7 cellular contexts compared by ENCODE assay signal in the genomic region with DNA sequence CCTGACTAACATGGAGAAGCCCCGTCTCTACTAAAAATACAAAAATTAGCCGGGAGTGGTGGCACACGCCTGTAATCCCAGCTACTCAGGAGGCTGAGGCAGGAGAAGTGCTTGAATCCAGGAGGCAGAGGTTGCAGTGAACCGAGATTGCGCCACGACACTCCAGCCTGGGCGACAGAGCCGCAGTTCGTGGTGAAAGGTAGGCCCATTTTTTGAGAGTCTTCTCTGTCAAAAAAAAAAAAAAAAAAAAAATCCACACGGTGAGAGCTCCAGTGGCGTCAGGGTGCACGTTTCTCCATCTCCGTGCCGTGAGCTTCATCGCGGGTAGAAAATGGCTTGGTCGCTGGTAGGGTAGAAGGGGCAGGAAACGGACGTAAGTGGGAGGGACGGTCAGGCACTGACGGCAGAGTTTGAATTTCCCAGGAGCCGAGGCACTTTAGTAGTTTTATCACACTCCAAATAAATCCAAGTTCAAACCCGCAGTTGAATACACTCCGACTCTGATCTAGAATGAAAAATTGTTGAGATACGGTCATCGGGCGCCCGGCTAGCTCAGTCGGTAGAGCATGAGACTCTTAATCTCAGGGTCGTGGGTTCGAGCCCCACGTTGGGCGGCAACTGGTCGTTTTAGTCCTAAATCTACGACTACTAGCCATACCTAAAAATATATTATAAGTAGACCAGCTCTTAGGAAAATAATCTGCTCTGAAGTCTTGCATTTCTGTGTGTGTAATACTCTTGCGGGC. TPM values are rescaled to one million over a fixed set of nuclear protein-coding genes. Genes with fewer than 3 reads are reported as not detected.
DNase-seq lines count a peak whose midpoint lies in the region; TF ChIP-seq lines count a peak whose summit lies in the region.

No MANE protein-coding gene starts in this region.

- WGBS in prostate gland, result 2% methylated on average over 36 of the region's 36 CpGs

- no peak for TF ChIP-seq POLR2A in prostate gland (IDR thresholded peaks at IDR 0.05)

- peaks cover 24% of the 10 kb centered on the region for H3K27me3 Mint-ChIP-seq in activated T-helper 2 cell treated with anti-CD3 and anti-CD28 coated beads, Interferon-gamma antibody, Interleukin-2, Interleukin-4, amounts not matched to agents 10 μg/mL and 5 μg/mL and 100 μg/mL, durations not matched to agents 14 hours and 24 hours and 36 hours (ENCODE audit: low read depth)
- peaks cover 32% of the 10 kb centered on the region for H3K27me3 Mint-ChIP-seq in glutamatergic neuron (ENCODE audit: unreplicated experiment)

- H3K4me1 ChIP-seq in prostate gland (replicated peaks), result peaks cover 14% of the 10 kb centered on the region

- H3K27ac ChIP-seq in prostate gland, result peak overlapping the region; percentile 68 to 69

- no peak for TF ChIP-seq CTCF in GM20000 (IDR thresholded peaks at IDR 0.05; ENCODE audit: extremely low read depth, missing control alignments)
- no peak for TF ChIP-seq CTCF in glutamatergic neuron (IDR thresholded peaks at IDR 0.05; ENCODE audit: partially characterized antibody, unreplicated experiment)
- TF ChIP-seq CTCF in prostate gland (IDR thresholded peaks at IDR 0.05), result no peak

- DNase-seq in GM20000 (ENCODE audit: low spot score), result peak; percentile 63
- DNase-seq in MG63, result peak; percentile 90
- peak; percentile 74 for DNase-seq in activated T-helper 2 cell treated with anti-CD3 and anti-CD28 coated beads, Interferon-gamma antibody, Interleukin-2, Interleukin-4, amounts not matched to agents 10 μg/mL and 5 μg/mL and 100 μg/mL, durations not matched to agents 14 hours and 24 hours and 36 hours (ENCODE audit: low spot score)
- DNase-seq in glutamatergic neuron, result peak; percentile 74
- DNase-seq in prostate gland (ENCODE audit: low spot score), result no peak
- no peak for DNase-seq in mesenteric fat pad (ENCODE audit: low spot score)
- DNase-seq in occipital lobe (lab: John Stamatoyannopoulos, UW), result no peak

- no peaks in the 10 kb centered on the region for H3K9me3 ChIP-seq in MG63
- H3K9me3 ChIP-seq in prostate gland, result no peaks in the 10 kb centered on the region

- H3K36me3 ChIP-seq in MG63 (peaks cover 4% of the 10 kb centered on the region), prostate gland (no peaks in the 10 kb centered on the region)

- H3K4me3 Mint-ChIP-seq in activated T-helper 2 cell treated with anti-CD3 and anti-CD28 coated beads, Interferon-gamma antibody, Interleukin-2, Interleukin-4, amounts not matched to agents 10 μg/mL and 5 μg/mL and 100 μg/mL, durations not matched to agents 14 hours and 24 hours and 36 hours (ENCODE audit: low read depth), result peak overlapping the region; percentile 90
- H3K4me3 Mint-ChIP-seq in glutamatergic neuron (ENCODE audit: unreplicated experiment), result peak overlapping the region; percentile 96

- intact Hi-C loops in activated T-helper 2 cell treated with anti-CD3 and anti-CD28 coated beads, Interferon-gamma antibody, Interleukin-2, Interleukin-4, amounts not matched to agents 10 μg/mL and 5 μg/mL and 100 μg/mL, durations not matched to agents 14 hours and 24 hours and 36 hours (cut with micrococcal nuclease), result loop anchor here (1.0 to 5.0 kb wide), 4 partner anchors 11 to 35 kb away; no protein-coding TSS in a partner anchor
- intact Hi-C loops in prostate gland (cut with DNase I), result loop anchor here (1.0 kb wide), 1 partner anchor 17 kb away; no protein-coding TSS in a partner anchor

- H3K4me3 ChIP-seq in MG63 (peak overlapping the region; percentile 61), prostate gland (peak overlapping the region; percentile 53 to 60)

- H3K36me3 Mint-ChIP-seq in activated T-helper 2 cell treated with anti-CD3 and anti-CD28 coated beads, Interferon-gamma antibody, Interleukin-2, Interleukin-4, amounts not matched to agents 10 μg/mL and 5 μg/mL and 100 μg/mL, durations not matched to agents 14 hours and 24 hours and 36 hours (ENCODE audit: low read depth), result peaks cover 2% of the 10 kb centered on the region
- H3K36me3 Mint-ChIP-seq in glutamatergic neuron (ENCODE audit: unreplicated experiment), result peaks cover 15% of the 10 kb centered on the region

- peak overlapping the region; percentile 92 for H3K27ac Mint-ChIP-seq in activated T-helper 2 cell treated with anti-CD3 and anti-CD28 coated beads, Interferon-gamma antibody, Interleukin-2, Interleukin-4, amounts not matched to agents 10 μg/mL and 5 μg/mL and 100 μg/mL, durations not matched to agents 14 hours and 24 hours and 36 hours
- peak overlapping the region; percentile 87 for H3K27ac Mint-ChIP-seq in glutamatergic neuron (ENCODE audit: unreplicated experiment)

- no peaks in the 10 kb centered on the region for H3K9me3 Mint-ChIP-seq in activated T-helper 2 cell treated with anti-CD3 and anti-CD28 coated beads, Interferon-gamma antibody, Interleukin-2, Interleukin-4, amounts not matched to agents 10 μg/mL and 5 μg/mL and 100 μg/mL, durations not matched to agents 14 hours and 24 hours and 36 hours
- peaks cover 29% of the 10 kb centered on the region for H3K9me3 Mint-ChIP-seq in glutamatergic neuron (ENCODE audit: unreplicated experiment)

- peaks cover 31% of the 10 kb centered on the region for H3K4me1 Mint-ChIP-seq in activated T-helper 2 cell treated with anti-CD3 and anti-CD28 coated beads, Interferon-gamma antibody, Interleukin-2, Interleukin-4, amounts not matched to agents 10 μg/mL and 5 μg/mL and 100 μg/mL, durations not matched to agents 14 hours and 24 hours and 36 hours (ENCODE audit: low read depth)
- peaks cover 11% of the 10 kb centered on the region for H3K4me1 Mint-ChIP-seq in glutamatergic neuron (ENCODE audit: low read depth, unreplicated experiment)

- H3K27me3 ChIP-seq in MG63 (no peaks in the 10 kb centered on the region), prostate gland (replicated peaks; ENCODE audit: insufficient read depth) (no peaks in the 10 kb centered on the region)

RNA-seq across cellular contexts. Expression of gene TRIM7, which starts 2.4 kb away (rescaled TPM):
- 15.6 and 22.6 TPM in 2 replicates for total RNA-seq in MG63 (2014; rRNA removed; shearing (Covaris generic); ENCODE audit: low replicate concordance)
- 3.9 and 4.8 TPM in 2 replicates for total RNA-seq in activated T-helper 2 cell treated with anti-CD3 and anti-CD28 coated beads, Interferon-gamma antibody, Interleukin-2, Interleukin-4, amounts not matched to agents 10 μg/mL and 5 μg/mL and 100 μg/mL, durations not matched to agents 14 hours and 24 hours and 36 hours
- total RNA-seq in glutamatergic neuron (ENCODE audit: unreplicated experiment), result 0.93 TPM
- total RNA-seq in prostate gland, result 1 to 10 TPM; 4.5 to 6.4 TPM
- 3.0 TPM for total RNA-seq in mesenteric fat pad
- 0.78 TPM for total RNA-seq in occipital lobe

RNA-seq across cellular contexts. Expression of gene TRIM41, which starts 15.7 kb away (rescaled TPM):
- total RNA-seq in MG63 (2014; rRNA removed; shearing (Covaris generic); ENCODE audit: low replicate concordance), result 31.9 and 43.0 TPM in 2 replicates
- total RNA-seq in activated T-helper 2 cell treated with anti-CD3 and anti-CD28 coated beads, Interferon-gamma antibody, Interleukin-2, Interleukin-4, amounts not matched to agents 10 μg/mL and 5 μg/mL and 100 μg/mL, durations not matched to agents 14 hours and 24 hours and 36 hours, result 32.2 and 33.0 TPM in 2 replicates
- total RNA-seq in glutamatergic neuron (ENCODE audit: unreplicated experiment) (28.8 TPM), prostate gland (10 to 100 TPM; 16.9 to 28.3 TPM), mesenteric fat pad (22.1 TPM), occipital lobe (11.9 TPM)

RNA-seq across cellular contexts. Expression of gene RACK1, which starts 36.3 kb away (rescaled TPM):
- total RNA-seq in MG63 (2014; rRNA removed; shearing (Covaris generic); ENCODE audit: low replicate concordance), result 8,781 and 10,327 TPM in 2 replicates
- total RNA-seq in activated T-helper 2 cell treated with anti-CD3 and anti-CD28 coated beads, Interferon-gamma antibody, Interleukin-2, Interleukin-4, amounts not matched to agents 10 μg/mL and 5 μg/mL and 100 μg/mL, durations not matched to agents 14 hours and 24 hours and 36 hours, result 2,110 and 2,123 TPM in 2 replicates
- 1,397 TPM for total RNA-seq in glutamatergic neuron (ENCODE audit: unreplicated experiment)
- total RNA-seq in prostate gland, result 1,000 to 10,000 TPM; 2,058 to 4,360 TPM
- 1,262 TPM for total RNA-seq in mesenteric fat pad
- total RNA-seq in occipital lobe, result 2,761 TPM

RNA-seq across cellular contexts. Expression of gene TRIM52, which starts 53.6 kb away (rescaled TPM):
- total RNA-seq in MG63 (2014; rRNA removed; shearing (Covaris generic); ENCODE audit: low replicate concordance), result 3.9 and 5.8 TPM in 2 replicates
- total RNA-seq in activated T-helper 2 cell treated with anti-CD3 and anti-CD28 coated beads, Interferon-gamma antibody, Interleukin-2, Interleukin-4, amounts not matched to agents 10 μg/mL and 5 μg/mL and 100 μg/mL, durations not matched to agents 14 hours and 24 hours and 36 hours, result 15.5 and 16.9 TPM in 2 replicates
- total RNA-seq in glutamatergic neuron (ENCODE audit: unreplicated experiment) (15.7 TPM), prostate gland (10 to 100 TPM; 11.2 to 15.2 TPM), mesenteric fat pad (9.5 TPM), occipital lobe (10.8 TPM)

Comparison
In these comparisons a context has a peak if more than half of its experiments do, and no peak if none do; other contexts are left out.
1. DNase-seq: peak in GM20000 (single experiment), MG63 (single experiment), activated T-helper 2 cell treated with anti-CD3 and anti-CD28 coated beads, Interferon-gamma antibody, Interleukin-2, Interleukin-4, amounts not matched to agents 10 μg/mL and 5 μg/mL and 100 μg/mL, durations not matched to agents 14 hours and 24 hours and 36 hours (single experiment) and glutamatergic neuron (single experiment); none in prostate gland (single experiment), mesenteric fat pad (single experiment) and occipital lobe (single experiment).